Comparison of ENCODE assay signal across 15 cellular contexts in genomic region chr9:136678034-136678433, GRCh38. TPM values are rescaled to one million over a fixed set of nuclear protein-coding genes. Genes with fewer than 3 reads are reported as not detected.
DNase-seq lines count a peak whose midpoint lies in the region; ATAC-seq, FAIRE-seq and TF ChIP-seq lines count a peak whose summit lies in the region.
"Had no signal": no experiment of that assay in that cellular context is flagged by ENCODE, and none has a peak within 500 bp of the region (broad histone marks: within the 10 kb centered on the region; RNA-seq: fewer than 3 reads in every experiment).

No MANE protein-coding gene starts in this region.

- H3K9me1 ChIP-seq in K562 (ENCODE audit: control insufficient read depth, insufficient read depth, low read length): peaks cover 2% of the 10 kb centered on the region

- H3K79me2 ChIP-seq in H9 (ENCODE audit: insufficient read depth, low read length) (no peaks in the 10 kb centered on the region), K562 (ENCODE audit: control insufficient read depth, insufficient read depth, low read length) (peaks cover 33% of the 10 kb centered on the region)

- H2BK5ac ChIP-seq in H9 (ENCODE audit: insufficient read length, low read length): no peak overlapping the region

- H4K91ac ChIP-seq in H9 (ENCODE audit: insufficient read length, low read depth, low read length): no peak overlapping the region

- no peaks in the 10 kb centered on the region for H3K79me1 ChIP-seq in H9 (ENCODE audit: insufficient read depth, low read depth, low read length, poor library complexity, severe bottlenecking)

- H3K9me3 ChIP-seq in BLaER1 treated with 17β-estradiol and CSF1 and Interleukin-3, amounts not matched to agents 10 nM and 100 nM (replicated peaks in 1 of 11): no peaks in the 10 kb centered on the region
- H3K9me3 ChIP-seq in H9 (ENCODE audit: control insufficient read depth, low read depth, low read length) (no peaks in the 10 kb centered on the region), K562 (replicated peaks; ENCODE audit: control insufficient read depth, insufficient read depth, low read depth, low read length) (no peaks in the 10 kb centered on the region), neutrophil (no peaks in the 10 kb centered on the region)
- H3K9me3 ChIP-seq: BE2C had no signal

- H3K14ac ChIP-seq in H9 (ENCODE audit: insufficient read depth, low read length): peak overlapping the region; percentile 40; the same call in 1 of the 2 replicates

- in situ Hi-C loops in K562 (cut with MboI): no loop called here

- H3K4me1 Mint-ChIP-seq in H9: peaks cover 2 to 9% of the 10 kb centered on the region in 2 experiments

- CTCF ChIA-PET in K562 (lab: Yijun Ruan, JAX; ENCODE audit: low intra/inter-chr PET ratio): no interaction called here

- H3K9ac ChIP-seq in BLaER1 treated with 17β-estradiol and CSF1 and Interleukin-3, amounts not matched to agents 10 nM and 100 nM: peak overlapping the region; percentile 43 to 79 (median 70); a peak in 18 of 22 replicates
- H3K9ac ChIP-seq in H9 (ENCODE audit: extremely low read depth, insufficient read length, low read length) (no peak overlapping the region), K562 (ENCODE audit: insufficient read depth in 1 of 2, low read depth in 2 of 2, low read length in 2 of 2) (peak overlapping the region in 1 of 2 experiments; percentile 56; a peak in 2 of 4 replicates)
- H3K9ac ChIP-seq: KMS-11 had no signal

- H4K20me1 ChIP-seq in BLaER1 treated with 17β-estradiol and CSF1 and Interleukin-3, amounts not matched to agents 10 nM and 100 nM: peaks cover 46 to 100% (median 84%) of the 10 kb centered on the region in 11 experiments
- H4K20me1 ChIP-seq in H9 (ENCODE audit: control insufficient read depth, insufficient read depth, insufficient read length): no peaks in the 10 kb centered on the region
- peaks cover 17% of the 10 kb centered on the region for H4K20me1 ChIP-seq in K562 (replicated peaks; ENCODE audit: control insufficient read depth, insufficient read depth, low read length)

- TF ChIP-seq CTCF in H9 (conservative IDR thresholded peaks at IDR 0.05) (no peak), K562 (IDR thresholded peaks at IDR 0.05 in 2 of 3, conservative IDR thresholded peaks at IDR 0.05 in 1 of 3; ENCODE audit: insufficient read depth in 2 of 3, low read depth in 1 of 3, low read length in 3 of 3) (no peak), neutrophil (IDR thresholded peaks at IDR 0.05) (no peak)

- H2AFZ ChIP-seq in H9 (ENCODE audit: low read length) (no peak overlapping the region), K562 (ENCODE audit: low read depth, low read length) (no peak overlapping the region)

- H3K4me3 ChIP-seq in BLaER1 treated with 17β-estradiol and CSF1 and Interleukin-3, amounts not matched to agents 10 nM and 100 nM: no peak overlapping the region
- H3K4me3 ChIP-seq in K562: no peak overlapping the region
- no peak overlapping the region for H3K4me3 ChIP-seq in neutrophil (ENCODE audit: low read depth in 1 of 2, low read length in 1 of 2)
- H3K4me3 ChIP-seq: GM12878 had no signal

- POLR2A ChIA-PET in K562 (lab: Yijun Ruan, JAX): interaction anchor here (0.6 to 1.0 kb wide), 2 partner anchors 139 to 573 kb away, joined by 3 to 4 read pairs; no protein-coding TSS in a partner anchor

- ATAC-seq in K562 (no peak), HG02840 (IDR thresholded peaks at IDR 0.05; ENCODE audit: low FRiP score, unreplicated experiment) (no peak)
- ATAC-seq: GM12878 had no signal

- peak overlapping the region; percentile 86 to 99 (median 93) for H3K4me2 ChIP-seq in BLaER1 treated with 17β-estradiol and CSF1 and Interleukin-3, amounts not matched to agents 10 nM and 100 nM
- no peak overlapping the region for H3K4me2 ChIP-seq in H9 (ENCODE audit: insufficient read depth, insufficient read length, low read length)
- H3K4me2 ChIP-seq in K562 (ENCODE audit: insufficient read depth, low read length): no peak overlapping the region
- H3K4me2 ChIP-seq: KMS-11 had no signal

- no peak overlapping the region for H2BK20ac ChIP-seq in H9 (ENCODE audit: low read depth, low read length, poor library complexity, severe bottlenecking)

- H3K4ac ChIP-seq in H9 (ENCODE audit: low read depth, low read length): no peak overlapping the region

- TF ChIP-seq POLR2A in K562 (conservative IDR thresholded peaks at IDR 0.05): no peak

- H3K36me3 ChIP-seq in BLaER1 treated with 17β-estradiol and CSF1 and Interleukin-3, amounts not matched to agents 10 nM and 100 nM: peaks cover 25 to 73% (median 50%) of the 10 kb centered on the region in 11 experiments
- H3K36me3 ChIP-seq in K562 (ENCODE audit: control insufficient read depth, insufficient read depth, low read length) (peaks cover 30% of the 10 kb centered on the region; the same call in 1 of the 3 replicates), neutrophil (peaks cover 42% of the 10 kb centered on the region)
- H3K36me3 ChIP-seq: BE2C had no signal

- no peak overlapping the region for H3K4me3 Mint-ChIP-seq in H9
- H3K4me3 Mint-ChIP-seq: CD4-positive, alpha-beta T cell; IgD-negative memory B cell had no signal

- H3K9me3 Mint-ChIP-seq in H9: no peaks in the 10 kb centered on the region
- H3K9me3 Mint-ChIP-seq: CD4-positive, alpha-beta T cell; IgD-negative memory B cell had no signal

- TF ChIP-seq RAD21 in K562 (CRISPR knock-in tag; conservative IDR thresholded peaks at IDR 0.05 in 1 of 2, IDR thresholded peaks at IDR 0.05 in 1 of 2): no peak

- H3K36me3 Mint-ChIP-seq in H9 (ENCODE audit: insufficient read depth in 1 of 3, low read depth in 3 of 3): peaks cover 0 to 5% (median 0%) of the 10 kb centered on the region in 3 experiments; a peak in 4 of 7 replicates
- H3K36me3 Mint-ChIP-seq: IgD-negative memory B cell had no signal

- H3K56ac ChIP-seq in H9 (ENCODE audit: insufficient read length, low read depth, low read length): no peak overlapping the region

- no peak overlapping the region for H4K8ac ChIP-seq in H9 (replicated peaks; ENCODE audit: insufficient read length, low read depth, low read length)

- no peak overlapping the region for H2BK15ac ChIP-seq in H9 (ENCODE audit: low read depth, low read length)

- no TSS peak for BruUV-seq in K562 (replicated peaks; lab: Mats Ljungman, UMichigan)

- no peak overlapping the region for H3K27ac Mint-ChIP-seq in H9
- H3K27ac Mint-ChIP-seq: CD4-positive, alpha-beta T cell; IgD-negative memory B cell had no signal

- no peak overlapping the region for H3T11ph ChIP-seq in H9 (ENCODE audit: low read length)

- H3K23ac ChIP-seq in H9 (ENCODE audit: insufficient read length, low read depth, low read length): no peak overlapping the region

- no peak for FAIRE-seq in K562 (lab: Jason Lieb, UNC)
- FAIRE-seq: A204.1, GM12878 had no signal

- no peak for TF ChIP-seq EP300 in K562 (IDR thresholded peaks at IDR 0.05; ENCODE audit: low read length)

- H3K23me2 ChIP-seq in H9 (ENCODE audit: insufficient read length, low read depth, low read length, poor library complexity, severe bottlenecking): no peaks in the 10 kb centered on the region

- intact Hi-C loops in K562 (cut with micrococcal nuclease): no loop called here

- peaks cover 60 to 89% (median 80%) of the 10 kb centered on the region in 10 experiments for H3K4me1 ChIP-seq in BLaER1 treated with 17β-estradiol and CSF1 and Interleukin-3, amounts not matched to agents 10 nM and 100 nM
- H3K4me1 ChIP-seq in H9 (ENCODE audit: insufficient read depth, low read length): no peaks in the 10 kb centered on the region; the same call in 1 of the 2 replicates
- peaks cover 11 to 84% of the 10 kb centered on the region in 2 experiments; a peak in 4 of 5 replicates for H3K4me1 ChIP-seq in K562 (replicated peaks in 1 of 2; ENCODE audit: control insufficient read depth in 2 of 2, insufficient read depth in 2 of 2, low read length in 2 of 2)
- H3K4me1 ChIP-seq in neutrophil (ENCODE audit: control insufficient read depth in 1 of 2, insufficient read depth in 1 of 2, low read depth in 1 of 2, low read length in 1 of 2): peaks cover 28 to 35% of the 10 kb centered on the region in 2 experiments
- H3K4me1 ChIP-seq: BE2C had no signal

- no peak overlapping the region for H2BK12ac ChIP-seq in H9 (ENCODE audit: insufficient read length, low read depth, low read length)

- no peak for DNase-seq in H9
- no peak for DNase-seq in K562 (ENCODE audit: extremely low read depth in 1 of 4, low spot score in 3 of 4)
- no peak for DNase-seq in activated gamma-delta T cell treated with Interleukin-2 at 50 U/mL for 16 hours
- DNase-seq in NCI-H446 (lab: John Stamatoyannopoulos, UW): no peak
- DNase-seq: BE2C; CD4-positive, alpha-beta T cell; DMS79 had no signal

- H4K5ac ChIP-seq in H9 (ENCODE audit: insufficient read length, low read depth, low read length): no peak overlapping the region

- no peak overlapping the region for H2AK5ac ChIP-seq in H9 (ENCODE audit: insufficient read length, low read length)

- H3K27me3 ChIP-seq in BLaER1 treated with 17β-estradiol and CSF1 and Interleukin-3, amounts not matched to agents 10 nM and 100 nM: no peaks in the 10 kb centered on the region
- no peaks in the 10 kb centered on the region for H3K27me3 ChIP-seq in H9 (ENCODE audit: insufficient read depth, low read length)
- H3K27me3 ChIP-seq in K562 (ENCODE audit: control insufficient read depth in 2 of 2, insufficient read depth in 2 of 2, low read length in 2 of 2): no peaks in the 10 kb centered on the region
- no peaks in the 10 kb centered on the region for H3K27me3 ChIP-seq in neutrophil
- H3K27me3 ChIP-seq: BE2C had no signal

- H3K27ac ChIP-seq in BLaER1 treated with 17β-estradiol and CSF1 and Interleukin-3, amounts not matched to agents 10 nM and 100 nM: peak overlapping the region in 10 of 11 experiments; percentile 60 to 89 (median 80); a peak in 18 of 22 replicates
- H3K27ac ChIP-seq in H9 (ENCODE audit: insufficient read length, low read depth, low read length) (no peak overlapping the region), K562 (ENCODE audit: extremely low read depth, low read depth, low read length) (no peak overlapping the region), neutrophil (peak overlapping the region; percentile 70)
- H3K27ac ChIP-seq: KMS-11 had no signal

- no peak overlapping the region for H3K18ac ChIP-seq in H9 (ENCODE audit: insufficient read length, low read depth, low read length)

- peaks cover 1% of the 10 kb centered on the region; the same call in 1 of the 2 replicates for H3K27me3 Mint-ChIP-seq in H9 (ENCODE audit: low read depth)
- H3K27me3 Mint-ChIP-seq: CD4-positive, alpha-beta T cell; IgD-negative memory B cell had no signal

- no peak overlapping the region for H2BK120ac ChIP-seq in H9 (ENCODE audit: low read depth, low read length, poor library complexity, severe bottlenecking)

- no CpG with 5 or more reads among the region's 15 CpGs for WGBS in H9 (ENCODE audit: extremely low coverage, insufficient read length, low lambda C conversion rate)
- WGBS in K562 (ENCODE audit: insufficient coverage, low coverage, missing lambda C conversion rate): 87% methylated on average over 11 of the region's 15 CpGs

RNA-seq across cellular contexts. Expression of gene AGPAT2, which starts 9.2 kb away (rescaled TPM):
- total RNA-seq in H9 (2021) (28.3 and 29.7 TPM in 2 replicates), K562 (2014; rRNA removed) (45.5 and 56.5 TPM in 2 replicates), K562 (2014; rRNA removed; fragmentation: Illumina TruSeq; extraction: Trizol) (7.2 and 8.5 TPM in 2 replicates), K562 (2015; rRNA removed; fragmentation: Illumina TruSeq; extraction: Trizol) (27.7 and 31.8 TPM in 2 replicates), K562 (2021) (52.6 and 54.5 TPM in 2 replicates)
- 18.6 and 52.7 TPM in 2 replicates for total RNA-seq in K562 (2011; cell fraction: chromatin; rRNA removed; ENCODE audit: low replicate concordance)
- total RNA-seq in K562 (2011; cell fraction: nucleolus; rRNA removed): 77.5 and 84.7 TPM in 2 replicates
- total RNA-seq in K562 (2011; cell fraction: nucleoplasm; rRNA removed): 39.6 and 45.3 TPM in 2 replicates
- polyA plus RNA-seq in K562 (2011; rRNA removed) (17.3 and 25.4 TPM in 2 replicates), K562 (2014; fragmentation: Illumina TruSeq; extraction: Trizol) (23.9 and 38.6 TPM in 2 replicates), K562 (2014; fragmentation: Nextera tagmentation; extraction: Ambion mirVana) (under 1 TPM; 0.13 to 0.45 TPM), K562 (2014; rRNA removed) (47.1 and 51.9 TPM in 2 replicates)
- 37.8 and 64.3 TPM in 2 replicates for polyA plus RNA-seq in K562 (2011; cell fraction: cytosol; rRNA removed)
- 26.1 and 33.3 TPM in 2 replicates for polyA plus RNA-seq in K562 (2011; cell fraction: nucleus; rRNA removed)
- polyA plus RNA-seq in K562 (2012): 34.3 and 52.5 TPM in 2 replicates
- polyA minus RNA-seq in K562 (2011; rRNA and poly(A)+ RNA removed): 10.0 and 12.2 TPM in 2 replicates
- polyA minus RNA-seq in K562 (2011; cell fraction: cytosol; rRNA and poly(A)+ RNA removed): 19.5 and 23.0 TPM in 2 replicates
- polyA minus RNA-seq in K562 (2011; cell fraction: nucleus; rRNA and poly(A)+ RNA removed): 21.4 and 30.0 TPM in 2 replicates

RNA-seq across cellular contexts. Expression of gene EGFL7, which starts 15.3 kb away (rescaled TPM):
- total RNA-seq in H9 (2021) (37.7 and 38.0 TPM in 2 replicates), K562 (2014; rRNA removed) (217 and 294 TPM in 2 replicates), K562 (2014; rRNA removed; fragmentation: Illumina TruSeq; extraction: Trizol) (6.6 and 10.2 TPM in 2 replicates), K562 (2015; rRNA removed; fragmentation: Illumina TruSeq; extraction: Trizol) (55.3 and 55.5 TPM in 2 replicates), K562 (2021) (213 and 225 TPM in 2 replicates)
- 149 and 838 TPM in 2 replicates for total RNA-seq in K562 (2011; cell fraction: chromatin; rRNA removed; ENCODE audit: low replicate concordance)
- total RNA-seq in K562 (2011; cell fraction: nucleolus; rRNA removed): 1,169 and 1,462 TPM in 2 replicates
- total RNA-seq in K562 (2011; cell fraction: nucleoplasm; rRNA removed): 493 and 520 TPM in 2 replicates
- polyA plus RNA-seq in K562 (2011; rRNA removed) (220 and 305 TPM in 2 replicates), K562 (2014; fragmentation: Illumina TruSeq; extraction: Trizol) (16.3 and 110 TPM in 2 replicates), K562 (2014; fragmentation: Nextera tagmentation; extraction: Ambion mirVana) (10 to 100 TPM in 1 of 2 experiments, 1 to 10 TPM in 1; 1.5 to 10.9 TPM), K562 (2014; rRNA removed) (286 and 294 TPM in 2 replicates)
- 390 and 1,175 TPM in 2 replicates for polyA plus RNA-seq in K562 (2011; cell fraction: cytosol; rRNA removed)
- polyA plus RNA-seq in K562 (2011; cell fraction: nucleus; rRNA removed): 1,734 and 4,262 TPM in 2 replicates
- 148 and 194 TPM in 2 replicates for polyA plus RNA-seq in K562 (2012)
- 33.5 and 52.0 TPM in 2 replicates for polyA minus RNA-seq in K562 (2011; rRNA and poly(A)+ RNA removed)
- polyA minus RNA-seq in K562 (2011; cell fraction: cytosol; rRNA and poly(A)+ RNA removed): 222 and 294 TPM in 2 replicates
- polyA minus RNA-seq in K562 (2011; cell fraction: nucleus; rRNA and poly(A)+ RNA removed): 630 and 998 TPM in 2 replicates
- total RNA-seq: CD4-positive, alpha-beta T cell had no signal
- polyA plus RNA-seq: IgD-negative memory B cell had no signal

RNA-seq across cellular contexts. Expression of gene DIPK1B, which starts 34.3 kb away (rescaled TPM):
- total RNA-seq in H9 (2021) (38.2 and 40.3 TPM in 2 replicates), K562 (2014; rRNA removed) (22.3 and 25.2 TPM in 2 replicates), K562 (2014; rRNA removed; fragmentation: Illumina TruSeq; extraction: Trizol) (2.8 TPM in 2 replicates), K562 (2015; rRNA removed; fragmentation: Illumina TruSeq; extraction: Trizol) (5.9 and 7.4 TPM in 2 replicates), K562 (2021) (20.4 TPM in 2 replicates)
- total RNA-seq in K562 (2011; cell fraction: chromatin; rRNA removed; ENCODE audit: low replicate concordance): 11.8 and 45.1 TPM in 2 replicates
- total RNA-seq in K562 (2011; cell fraction: nucleolus; rRNA removed): 39.9 and 47.9 TPM in 2 replicates
- 25.8 and 26.4 TPM in 2 replicates for total RNA-seq in K562 (2011; cell fraction: nucleoplasm; rRNA removed)
- polyA plus RNA-seq in K562 (2011; rRNA removed) (11.4 and 20.2 TPM in 2 replicates), K562 (2014; fragmentation: Illumina TruSeq; extraction: Trizol) (4.2 and 6.8 TPM in 2 replicates), K562 (2014; fragmentation: Nextera tagmentation; extraction: Ambion mirVana) (under 1 TPM; 0.08 to 0.21 TPM), K562 (2014; rRNA removed) (20.5 and 21.2 TPM in 2 replicates)
- polyA plus RNA-seq in K562 (2011; cell fraction: cytosol; rRNA removed): 26.7 and 64.0 TPM in 2 replicates
- 41.8 and 57.7 TPM in 2 replicates for polyA plus RNA-seq in K562 (2011; cell fraction: nucleus; rRNA removed)
- 9.0 and 14.4 TPM in 2 replicates for polyA plus RNA-seq in K562 (2012)
- 3.7 and 4.5 TPM in 2 replicates for polyA minus RNA-seq in K562 (2011; rRNA and poly(A)+ RNA removed)
- 13.1 and 14.0 TPM in 2 replicates for polyA minus RNA-seq in K562 (2011; cell fraction: cytosol; rRNA and poly(A)+ RNA removed)
- polyA minus RNA-seq in K562 (2011; cell fraction: nucleus; rRNA and poly(A)+ RNA removed): 9.0 and 9.8 TPM in 2 replicates
- total RNA-seq: HT-29 had no signal

Comparison
In these comparisons a context has a peak if more than half of its experiments do, and no peak if none do; other contexts are left out.
1. H3K27ac ChIP-seq: peak in BLaER1 treated with 17β-estradiol and CSF1 and Interleukin-3, amounts not matched to agents 10 nM and 100 nM (10 of 11) and neutrophil (single experiment); none in H9 (single experiment) and K562 (single experiment).
2. H3K4me2 ChIP-seq: peak in BLaER1 treated with 17β-estradiol and CSF1 and Interleukin-3, amounts not matched to agents 10 nM and 100 nM (11 of 11); none in H9 (single experiment) and K562 (single experiment).